25 cellular contexts compared by ENCODE assay signal in genomic region chr20:5522422-5522821, GRCh38.
"Had no signal": no experiment of that assay in that cellular context is flagged by ENCODE, and none has a peak within 500 bp of the region (broad histone marks: within the 10 kb centered on the region; RNA-seq: fewer than 3 reads in every experiment).

No MANE protein-coding gene starts in this region.

- H3K27me3 ChIP-seq: left lung, ovary, sigmoid colon, tibial nerve, uterus had no signal

- FAIRE-seq: keratinocyte had no signal

- H3K4me3 ChIP-seq: left lung, lower lobe of right lung, ovary, sigmoid colon, smooth muscle cell, tibial nerve, uterus had no signal

- H3K36me3 ChIP-seq: left lung, lower lobe of right lung, ovary, sigmoid colon, tibial nerve, uterus had no signal

- H3K9me3 ChIP-seq: left lung, lower lobe of right lung, ovary, tibial nerve, uterus had no signal

- H3K4me1 ChIP-seq: lower lobe of right lung, sigmoid colon, tibial nerve, uterus had no signal

- DNase-seq: hippocampal formation; kidney glomerular epithelial cell; left cardiac atrium; left lung; lower lobe of right lung; mammary epithelial cell; mesenchymal stem cell; naive thymus-derived CD4-positive, alpha-beta T cell; ovary; retina; right cardiac atrium; sigmoid colon; stimulated activated CD4-positive, alpha-beta T cell treated with anti-CD3 and anti-CD28 coated beads, Interleukin-1b, Interleukin-23, amount 100 ng/mL, for 48 hours; stimulated activated CD4-positive, alpha-beta T cell treated with anti-CD3 and anti-CD28 coated beads, Interleukin-2, amount 100 ng/mL, for 48 hours; stimulated activated CD4-positive, alpha-beta T cell treated with anti-CD3 and anti-CD28 coated beads, Interleukin-4, amount 100 ng/mL, for 4 hours; stimulated activated CD8-positive, alpha-beta memory T cell treated with anti-CD3 and anti-CD28 coated beads, Interleukin-4, amount 100 ng/mL, for 48 hours; stimulated activated naive CD4-positive, alpha-beta T cell treated with Interleukin-2 at 50 U/mL for 16 hours; stimulated activated naive CD8-positive, alpha-beta T cell treated with anti-CD3 and anti-CD28 coated beads, Interleukin-15, amount 100 ng/mL, for 72 hours; substantia nigra; uterus had no signal

- ATAC-seq: left cardiac atrium; left lung; lower lobe of right lung; naive thymus-derived CD4-positive, alpha-beta T cell; natural killer cell treated with Interleukin-12 subunit alpha and Interleukin-12 subunit beta and Interleukin-15 and Interleukin-18, amount 100 ng/mL, for 72 hours; right cardiac atrium; stimulated activated memory B cell treated with anti-CD40 and anti-IgM and Interleukin-4, amounts not matched to agents 10 μg/mL and 1 μg/mL and 100 μg/mL, for 72 hours; stimulated activated naive CD8-positive, alpha-beta T cell treated with anti-CD3 and anti-CD28 coated beads, Interleukin-15, amount 100 ng/mL, for 72 hours had no signal

- H3K4me2 ChIP-seq: smooth muscle cell had no signal

- H3K27ac ChIP-seq: left lung, lower lobe of right lung, ovary, sigmoid colon, tibial nerve, uterus had no signal
